In the genomic region with DNA sequence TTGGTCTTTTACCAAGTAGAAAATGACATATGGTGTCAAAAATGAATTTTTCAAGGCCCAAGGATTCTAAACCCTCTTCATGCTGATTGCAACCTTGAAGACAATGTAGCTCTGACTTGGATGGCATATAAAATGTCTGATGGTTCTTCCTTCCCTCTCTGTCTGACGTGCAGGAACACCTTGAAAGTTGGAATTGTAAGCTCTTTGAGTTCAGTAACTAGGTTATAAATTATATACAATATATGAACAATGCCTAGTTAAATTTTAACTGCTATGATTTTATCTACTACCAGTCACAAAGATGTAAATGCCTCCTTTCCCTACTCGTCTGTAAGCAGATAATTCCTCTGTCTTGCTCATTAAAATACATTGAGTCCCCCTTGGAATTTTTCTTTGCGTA, we compare ENCODE assay signal across 25 cellular contexts.
"Had no signal": no experiment of that assay in that cellular context is flagged by ENCODE, and none has a peak within 500 bp of the region (broad histone marks: within the 10 kb centered on the region; RNA-seq: fewer than 3 reads in every experiment).

No MANE protein-coding gene starts in this region.

- H3K36me3 ChIP-seq: brain microvascular endothelial cell, esophagus squamous epithelium, gastroesophageal sphincter, prostate gland, spleen, thyroid gland, WERI-Rb-1 had no signal

- H3K4me1 Mint-ChIP-seq: activated CD4-positive, alpha-beta T cell treated with anti-CD3 and anti-CD28 coated beads, Interleukin-2, amount 10 ng/mL, durations not matched to agents 7 days and 5 days; central memory CD8-positive, alpha-beta T cell; T-cell had no signal

- H3K27ac Mint-ChIP-seq: activated CD4-positive, alpha-beta T cell treated with anti-CD3 and anti-CD28 coated beads, Interleukin-2, amount 10 ng/mL, durations not matched to agents 7 days and 5 days; activated CD8-positive, alpha-beta T cell treated with anti-CD3 and anti-CD28 coated beads, Interleukin-2, amount 10 ng/mL, durations not matched to agents 7 days and 5 days; activated naive CD8-positive, alpha-beta T cell treated with anti-CD3 and anti-CD28 coated beads, Interleukin-2, amount 50 U/mL, for 24 hours; activated T-helper 1 cell treated with anti-CD3 and anti-CD28 coated beads, Interleukin-12 subunit alpha, Interleukin-12 subunit beta, Interleukin-2, Interleukin-4 antibody, amounts not matched to agents 30 ng/mL and 10 ng/mL and 1 ng/mL, durations not matched to agents 14 hours and 24 hours and 36 hours; memory B cell; naive B cell; T-cell; T-helper 2 cell treated with Interferon-gamma antibody and Interleukin-4, amounts not matched to agents 5 μg/mL and 100 μg/mL, for 36 hours had no signal

- H3K27me3 Mint-ChIP-seq: activated CD4-positive, alpha-beta T cell treated with anti-CD3 and anti-CD28 coated beads, Interleukin-2, amount 10 ng/mL, durations not matched to agents 7 days and 5 days; activated naive CD8-positive, alpha-beta T cell treated with anti-CD3 and anti-CD28 coated beads, Interleukin-2, amount 50 U/mL, for 24 hours; naive B cell had no signal

- DNase-seq: activated CD4-positive, alpha-beta T cell treated with anti-CD3 and anti-CD28 coated beads, Interleukin-2, amount 10 ng/mL, durations not matched to agents 7 days and 5 days; activated CD4-positive, CD25-positive, alpha-beta regulatory T cell treated with anti-CD3 and anti-CD28 coated beads, Interleukin-2, amount 50 U/mL, for 72 hours; activated CD8-positive, alpha-beta T cell treated with anti-CD3 and anti-CD28 coated beads, Interleukin-2, amount 10 ng/mL, durations not matched to agents 7 days and 5 days; activated gamma-delta T cell; activated naive CD4-positive, alpha-beta T cell treated with anti-CD3 and anti-CD28 coated beads, Interleukin-2, amount 50 U/mL, for 16 hours; activated naive CD8-positive, alpha-beta T cell treated with anti-CD3 and anti-CD28 coated beads, Interleukin-2, amount 50 U/mL, for 24 hours; anterior cingulate cortex; brain microvascular endothelial cell; esophagus squamous epithelium; head of caudate nucleus; hypothalamus; naive B cell; spleen; stimulated activated CD4-positive, alpha-beta T cell treated with anti-CD3 and anti-CD28 coated beads, Interleukin-4, amount 100 ng/mL, for 1 hour; stimulated activated naive CD4-positive, alpha-beta T cell treated with Interleukin-2 at 50 U/mL for 16 hours; T-cell; thyroid gland; WERI-Rb-1 had no signal

- H3K9me3 ChIP-seq: esophagus squamous epithelium, gastroesophageal sphincter, prostate gland, thyroid gland had no signal

- ATAC-seq: activated CD8-positive, alpha-beta T cell treated with anti-CD3 and anti-CD28 coated beads, Interleukin-2, amount 10 ng/mL, durations not matched to agents 7 days and 5 days; activated naive CD8-positive, alpha-beta T cell treated with anti-CD3 and anti-CD28 coated beads, Interleukin-2, amount 50 U/mL, for 24 hours; T-cell had no signal

- H3K9me3 Mint-ChIP-seq: activated CD4-positive, alpha-beta T cell treated with anti-CD3 and anti-CD28 coated beads, Interleukin-2, amount 10 ng/mL, durations not matched to agents 7 days and 5 days; activated T-helper 1 cell treated with anti-CD3 and anti-CD28 coated beads, Interleukin-12 subunit alpha, Interleukin-12 subunit beta, Interleukin-2, Interleukin-4 antibody, amounts not matched to agents 30 ng/mL and 10 ng/mL and 1 ng/mL, durations not matched to agents 14 hours and 24 hours and 36 hours; central memory CD8-positive, alpha-beta T cell; T-helper 2 cell treated with Interferon-gamma antibody and Interleukin-4, amounts not matched to agents 5 μg/mL and 100 μg/mL, for 36 hours had no signal

- H3K36me3 Mint-ChIP-seq: naive B cell, T-cell had no signal

- H3K27me3 ChIP-seq: brain microvascular endothelial cell, esophagus squamous epithelium, gastroesophageal sphincter, spleen, thyroid gland had no signal

- H3K4me3 ChIP-seq: esophagus squamous epithelium, gastroesophageal sphincter, prostate gland, spleen, thyroid gland had no signal

- H3K4me3 Mint-ChIP-seq: activated CD4-positive, alpha-beta T cell treated with anti-CD3 and anti-CD28 coated beads, Interleukin-2, amount 10 ng/mL, durations not matched to agents 7 days and 5 days; activated CD8-positive, alpha-beta T cell treated with anti-CD3 and anti-CD28 coated beads, Interleukin-2, amount 10 ng/mL, durations not matched to agents 7 days and 5 days; activated naive CD8-positive, alpha-beta T cell treated with anti-CD3 and anti-CD28 coated beads, Interleukin-2, amount 50 U/mL, for 24 hours; activated T-helper 1 cell treated with anti-CD3 and anti-CD28 coated beads, Interleukin-12 subunit alpha, Interleukin-12 subunit beta, Interleukin-2, Interleukin-4 antibody, amounts not matched to agents 30 ng/mL and 10 ng/mL and 1 ng/mL, durations not matched to agents 14 hours and 24 hours and 36 hours; central memory CD8-positive, alpha-beta T cell; memory B cell; naive B cell; neural crest cell; T-cell; T-helper 2 cell treated with Interferon-gamma antibody and Interleukin-4, amounts not matched to agents 5 μg/mL and 100 μg/mL, for 36 hours had no signal

- H3K4me1 ChIP-seq: prostate gland, spleen had no signal

- H3K27ac ChIP-seq: brain microvascular endothelial cell, prostate gland, spleen, thyroid gland, WERI-Rb-1 had no signal
